21 cellular contexts compared by ENCODE assay signal in the genomic region with DNA sequence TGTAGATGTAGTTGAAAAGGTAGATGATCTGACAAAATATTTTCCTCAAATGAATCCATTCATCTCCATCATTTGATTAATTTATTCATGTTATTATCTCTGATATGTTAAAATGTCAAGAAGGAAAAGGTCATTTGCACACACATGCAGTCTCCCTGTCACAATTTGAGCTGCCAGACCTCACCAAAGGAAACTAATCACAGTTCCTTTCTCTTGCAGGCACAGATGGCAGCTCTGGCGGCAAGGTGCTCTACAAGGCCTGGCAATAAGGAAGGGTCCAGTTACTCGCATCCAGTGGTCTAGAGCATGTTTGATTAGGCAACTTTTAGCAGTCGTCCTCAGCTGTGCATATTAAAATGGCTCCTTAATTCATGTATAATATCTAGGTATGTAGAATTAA.
"Had no signal": no experiment of that assay in that cellular context is flagged by ENCODE, and none has a peak within 500 bp of the region (broad histone marks: within the 10 kb centered on the region; RNA-seq: fewer than 3 reads in every experiment).

No MANE protein-coding gene starts in this region.

- H3K27me3 ChIP-seq: adrenal gland, uterus had no signal

- H3K4me3 Mint-ChIP-seq: activated CD8-positive, alpha-beta memory T cell treated with anti-CD3 and anti-CD28 coated beads, Interleukin-2, amount 10 ng/mL, durations not matched to agents 7 days and 5 days; activated naive CD4-positive, alpha-beta T cell treated with anti-CD3 and anti-CD28 coated beads, Interleukin-2, amount 50 U/mL, for 24 hours; natural killer cell treated with Interleukin-12 subunit alpha and Interleukin-12 subunit beta and Interleukin-15 and Interleukin-18, amount 100 ng/mL, for 72 hours; stimulated activated naive CD8-positive, alpha-beta T cell treated with anti-CD3 and anti-CD28 coated beads, Interleukin-15, Interleukin-2, amounts not matched to agents 100 ng/mL and 50 ng/mL, for 24 hours had no signal

- H3K36me3 ChIP-seq: adrenal gland, thoracic aorta, uterus had no signal

- H3K9me3 ChIP-seq: adrenal gland, SK-N-SH, thoracic aorta, uterus had no signal

- H3K4me1 ChIP-seq: adrenal gland, uterus had no signal

- H3K9me2 ChIP-seq: SK-N-SH had no signal

- H3K4me1 Mint-ChIP-seq: activated CD8-positive, alpha-beta memory T cell treated with anti-CD3 and anti-CD28 coated beads, Interleukin-2, amount 10 ng/mL, durations not matched to agents 7 days and 5 days had no signal

- H3K9me3 Mint-ChIP-seq: activated naive CD4-positive, alpha-beta T cell treated with anti-CD3 and anti-CD28 coated beads, Interleukin-2, amount 50 U/mL, for 24 hours; natural killer cell treated with Interleukin-12 subunit alpha and Interleukin-12 subunit beta and Interleukin-15 and Interleukin-18, amount 100 ng/mL, for 72 hours had no signal

- H3K4me2 ChIP-seq: SK-N-SH had no signal

- H3K27ac Mint-ChIP-seq: activated CD8-positive, alpha-beta memory T cell treated with anti-CD3 and anti-CD28 coated beads, Interleukin-2, amount 10 ng/mL, durations not matched to agents 7 days and 5 days; activated naive CD4-positive, alpha-beta T cell treated with anti-CD3 and anti-CD28 coated beads, Interleukin-2, amount 50 U/mL, for 24 hours; natural killer cell treated with Interleukin-12 subunit alpha and Interleukin-12 subunit beta and Interleukin-15 and Interleukin-18, amount 100 ng/mL, for 72 hours; stimulated activated naive CD8-positive, alpha-beta T cell treated with anti-CD3 and anti-CD28 coated beads, Interleukin-15, Interleukin-2, amounts not matched to agents 100 ng/mL and 50 ng/mL, for 24 hours had no signal

- H3K4me3 ChIP-seq: adrenal gland, thoracic aorta, uterus had no signal

- H3K27ac ChIP-seq: thoracic aorta had no signal

- H3K36me3 Mint-ChIP-seq: activated CD8-positive, alpha-beta memory T cell treated with anti-CD3 and anti-CD28 coated beads, Interleukin-2, amount 10 ng/mL, durations not matched to agents 7 days and 5 days; activated naive CD4-positive, alpha-beta T cell treated with anti-CD3 and anti-CD28 coated beads, Interleukin-2, amount 50 U/mL, for 24 hours; natural killer cell treated with Interleukin-12 subunit alpha and Interleukin-12 subunit beta and Interleukin-15 and Interleukin-18, amount 100 ng/mL, for 72 hours had no signal

- DNase-seq: activated CD4-positive, alpha-beta T cell treated with anti-CD3 and anti-CD28 coated beads, Interleukin-2, amount 50 U/mL, for 48 hours; activated CD4-positive, CD25-positive, alpha-beta regulatory T cell treated with anti-CD3 and anti-CD28 coated beads, Interleukin-2, amount 50 U/mL, for 72 hours; activated CD8-positive, alpha-beta memory T cell treated with anti-CD3 and anti-CD28 coated beads, Interleukin-2, amount 10 ng/mL, durations not matched to agents 7 days and 5 days; activated effector memory CD4-positive, alpha-beta T cell treated with Interleukin-2 at 50 U/mL for 16 hours; activated T-cell treated with anti-CD3 and anti-CD28 coated beads, Interleukin-2, amount 50 U/mL, for 1 hour; adrenal gland; cortex of kidney; effector CD4-positive, alpha-beta T cell; foreskin fibroblast; left colon; mesendoderm; nucleus accumbens; posterior cingulate gyrus; SK-N-SH; T-helper 1 cell; T1000; uterus had no signal

- ATAC-seq: activated CD8-positive, alpha-beta memory T cell treated with anti-CD3 and anti-CD28 coated beads, Interleukin-2, amount 10 ng/mL, durations not matched to agents 7 days and 5 days; left colon; natural killer cell treated with Interleukin-12 subunit alpha and Interleukin-12 subunit beta and Interleukin-15 and Interleukin-18, amount 100 ng/mL, for 72 hours had no signal
